ENCODE assay signal across 1 cellular context in genomic region chr5:134510970-134511795, GRCh38.
A peak's percentile ranks its signal among the peaks of the same experiment; 100 is the strongest.
TF ChIP-seq lines count a peak whose summit lies in the region.

No MANE protein-coding gene starts in this region.

TF ChIP-seq in A549, 52 proteins besides CTCF, POLR2A, EP300 and RAD21:
- TF ChIP-seq TFCP2L1 (CRISPR knock-in tag; IDR thresholded peaks at IDR 0.05), result no peak
- TF ChIP-seq JUN (IDR thresholded peaks at IDR 0.05), result peak; percentile 47; a peak in 2 of 5 replicates
- TF ChIP-seq EHF (CRISPR knock-in tag; IDR thresholded peaks at IDR 0.05), result no peak
- TF ChIP-seq, protein P1, sequence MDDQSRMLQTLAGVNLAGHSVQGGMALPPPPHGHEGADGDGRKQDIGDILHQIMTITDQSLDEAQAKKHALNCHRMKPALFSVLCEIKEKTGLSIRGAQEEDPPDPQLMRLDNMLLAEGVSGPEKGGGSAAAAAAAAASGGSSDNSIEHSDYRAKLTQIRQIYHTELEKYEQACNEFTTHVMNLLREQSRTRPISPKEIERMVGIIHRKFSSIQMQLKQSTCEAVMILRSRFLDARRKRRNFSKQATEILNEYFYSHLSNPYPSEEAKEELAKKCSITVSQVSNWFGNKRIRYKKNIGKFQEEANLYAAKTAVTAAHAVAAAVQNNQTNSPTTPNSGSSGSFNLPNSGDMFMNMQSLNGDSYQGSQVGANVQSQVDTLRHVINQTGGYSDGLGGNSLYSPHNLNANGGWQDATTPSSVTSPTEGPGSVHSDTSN (IDR thresholded peaks at IDR 0.05), result no peak
- TF ChIP-seq GATA3 (IDR thresholded peaks at IDR 0.05; ENCODE audit: borderline replicate concordance), result peak; percentile 34; the same call in 1 of the 2 replicates
- TF ChIP-seq E2F6 (IDR thresholded peaks at IDR 0.05; ENCODE audit: borderline replicate concordance, low read depth), result no peak
- no peak for TF ChIP-seq BCL3 (IDR thresholded peaks at IDR 0.05)
- TF ChIP-seq SMC3 (IDR thresholded peaks at IDR 0.05), result no peak; the same call in 2 of the 3 replicates
- TF ChIP-seq TP53 (CRISPR knock-in tag; IDR thresholded peaks at IDR 0.05), result no peak
- no peak for TF ChIP-seq USF2 (IDR thresholded peaks at IDR 0.05)
- 0 out of 2 replicates have a peak, but pooled peaks have one; percentile 20 for TF ChIP-seq MAZ (IDR thresholded peaks at IDR 0.05; ENCODE audit: borderline replicate concordance, low read depth, low read length)
- peak; percentile 50; the same call in 1 of the 2 replicates for TF ChIP-seq JUNB (IDR thresholded peaks at IDR 0.05)
- no peak for TF ChIP-seq HEYL (CRISPR knock-in tag; IDR thresholded peaks at IDR 0.05)
- no peak for TF ChIP-seq MYC (IDR thresholded peaks at IDR 0.05; ENCODE audit: borderline replicate concordance, low read length)
- no peak for TF ChIP-seq ZC3H11A (IDR thresholded peaks at IDR 0.05)
- no peak for TF ChIP-seq FOXS1 (CRISPR knock-in tag; IDR thresholded peaks at IDR 0.05)
- no peak for TF ChIP-seq CBX2 (IDR thresholded peaks at IDR 0.05; ENCODE audit: borderline replicate concordance, low read depth)
- TF ChIP-seq ZFP36 (IDR thresholded peaks at IDR 0.05; ENCODE audit: borderline replicate concordance, partially characterized antibody), result no peak
- no peak for TF ChIP-seq MAFK (IDR thresholded peaks at IDR 0.05; ENCODE audit: partially characterized antibody)
- TF ChIP-seq HES2 (IDR thresholded peaks at IDR 0.05), result no peak
- no peak for TF ChIP-seq MAX (IDR thresholded peaks at IDR 0.05)
- no peak for TF ChIP-seq SREBF2 (IDR thresholded peaks at IDR 0.05)
- no peak for TF ChIP-seq BHLHE40 (IDR thresholded peaks at IDR 0.05; ENCODE audit: low read depth, low read length)
- no peak for TF ChIP-seq NR3C1 (IDR thresholded peaks at IDR 0.05)
- no peak for TF ChIP-seq PHF8 (IDR thresholded peaks at IDR 0.05; ENCODE audit: borderline replicate concordance, low read depth)
- TF ChIP-seq ESRRA (IDR thresholded peaks at IDR 0.05; ENCODE audit: borderline replicate concordance, low read length), result no peak
- TF ChIP-seq FOSL2 (IDR thresholded peaks at IDR 0.05), result peak; percentile 67
- TF ChIP-seq FOSL2 (CRISPR knock-in tag; IDR thresholded peaks at IDR 0.05), result peak; percentile 78
- no peak for TF ChIP-seq HDAC2 (IDR thresholded peaks at IDR 0.05)
- no peak for TF ChIP-seq HOXA7 (CRISPR knock-in tag; IDR thresholded peaks at IDR 0.05)
- TF ChIP-seq ATOH8 (CRISPR knock-in tag; IDR thresholded peaks at IDR 0.05; ENCODE audit: low read depth), result no peak
- TF ChIP-seq HMGXB4 (CRISPR knock-in tag; IDR thresholded peaks at IDR 0.05; ENCODE audit: borderline replicate concordance), result no peak
